ENCODE assay signal across 13 cellular contexts in the genomic region with DNA sequence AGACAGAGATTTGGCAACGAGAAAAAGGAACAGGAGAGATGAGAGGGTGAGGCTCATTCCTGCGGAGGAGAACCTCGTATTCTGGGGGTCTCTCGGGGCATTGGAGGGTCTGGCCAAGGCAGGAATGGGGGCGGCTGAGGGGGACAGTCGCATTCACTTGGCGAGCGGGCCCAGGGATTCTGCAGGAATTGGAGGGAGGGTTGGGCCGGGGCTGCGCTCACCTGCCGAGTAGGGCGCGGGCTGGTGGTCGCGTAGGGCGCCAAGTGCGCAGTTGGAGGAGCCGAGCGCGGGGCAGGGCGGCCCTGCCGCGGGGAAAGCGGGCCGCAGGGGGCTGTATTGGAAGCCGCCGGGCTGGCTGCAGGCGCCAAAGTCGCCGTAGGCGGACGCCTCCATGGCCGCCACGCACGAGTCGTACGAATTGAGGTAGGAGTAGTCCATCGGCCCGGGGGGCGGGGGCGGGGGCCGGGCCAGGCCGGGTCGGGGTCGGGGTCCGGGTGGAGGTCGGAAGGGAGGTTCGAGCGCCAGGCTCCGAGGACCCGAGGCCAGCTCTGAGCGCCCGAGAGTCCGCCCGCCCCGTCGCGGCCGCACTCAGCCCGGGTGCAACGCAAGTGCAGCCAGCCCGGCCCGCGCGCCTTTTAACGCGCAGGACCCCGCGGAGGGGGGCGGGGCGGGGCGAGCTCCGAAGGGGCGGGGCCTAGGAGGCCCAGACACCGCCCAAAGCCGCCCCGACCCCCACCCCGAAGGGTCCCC. TPM values are rescaled to one million over a fixed set of nuclear protein-coding genes. Genes with fewer than 3 reads are reported as not detected.
A peak's percentile ranks its signal among the peaks of the same experiment; 100 is the strongest.
DNase-seq lines count a peak whose midpoint lies in the region; FAIRE-seq and TF ChIP-seq lines count a peak whose summit lies in the region.
"Had no signal": no experiment of that assay in that cellular context is flagged by ENCODE, and none has a peak within 500 bp of the region (broad histone marks: within the 10 kb centered on the region; RNA-seq: fewer than 3 reads in every experiment).

A gene (minus strand): TSS at position 610 of the 750 bp plus-strand sequence. CDS start 172 bp downstream, at position 438.

- H3K4me3 ChIP-seq in BJ (ENCODE audit: low read depth, low read length) (peak within 1 kb of the TSS; percentile 16; the same call in 1 of the 2 replicates), HUES6 (ENCODE audit: low read depth, low read length) (peak within 1 kb of the TSS; percentile 67)

- POLR2A ChIA-PET in BJ (lab: Charles Lee): no interaction called here

- CTCF ChIA-PET in BJ (lab: Yijun Ruan, JAX): interaction anchor here (0.6 kb wide), 1 partner anchor 172 kb away, joined by 4 read pairs; no protein-coding TSS in a partner anchor

- H3K27ac Mint-ChIP-seq in endothelial cell (ENCODE audit: unreplicated experiment): no peak within 1 kb of the TSS
- H3K27ac Mint-ChIP-seq in neural crest cell (ENCODE audit: unreplicated experiment): no peak within 1 kb of the TSS
- no peak within 1 kb of the TSS for H3K27ac Mint-ChIP-seq in T-helper 2 cell treated with Interferon-gamma antibody and Interleukin-4, amounts not matched to agents 5 μg/mL and 100 μg/mL, for 36 hours
- H3K27ac Mint-ChIP-seq: activated CD4-positive, alpha-beta T cell treated with anti-CD3 and anti-CD28 coated beads for 36 hours had no signal

- H3K4me1 ChIP-seq in HUES6 (ENCODE audit: control insufficient read depth, insufficient read depth, low read length): peaks cover 30% of the 10 kb centered on the region

- H3K9ac ChIP-seq in HUES6 (ENCODE audit: low read length): no peak within 1 kb of the TSS

- no peak for FAIRE-seq in RCC 7860 (lab: Jason Lieb, UNC)

- H3K27ac ChIP-seq in HUES6 (ENCODE audit: low read depth, low read length): no peak within 1 kb of the TSS
- H3K27ac ChIP-seq: esophagus squamous epithelium had no signal

- H3K4me3 Mint-ChIP-seq in endothelial cell (ENCODE audit: unreplicated experiment) (peak within 1 kb of the TSS; percentile 83), neural crest cell (peak within 1 kb of the TSS; percentile 81)
- H3K4me3 Mint-ChIP-seq in T-helper 2 cell treated with Interferon-gamma antibody and Interleukin-4, amounts not matched to agents 5 μg/mL and 100 μg/mL, for 36 hours: no peak within 1 kb of the TSS
- H3K4me3 Mint-ChIP-seq: activated CD4-positive, alpha-beta T cell treated with anti-CD3 and anti-CD28 coated beads for 36 hours had no signal

- H3K36me3 ChIP-seq in BJ (ENCODE audit: control insufficient read depth, insufficient read depth, low read length) (no peaks in the 10 kb centered on the region; the same call in 1 of the 2 replicates), HUES6 (ENCODE audit: control insufficient read depth, insufficient read depth, low read length) (no peaks in the 10 kb centered on the region)
- H3K36me3 ChIP-seq: esophagus squamous epithelium had no signal

- H3K4me1 Mint-ChIP-seq in endothelial cell (ENCODE audit: unreplicated experiment) (peaks cover 22% of the 10 kb centered on the region), neural crest cell (peaks cover 25% of the 10 kb centered on the region)
- peaks cover 16% of the 10 kb centered on the region for H3K4me1 Mint-ChIP-seq in T-helper 2 cell treated with Interferon-gamma antibody and Interleukin-4, amounts not matched to agents 5 μg/mL and 100 μg/mL, for 36 hours (ENCODE audit: low read depth)

- no peaks in the 10 kb centered on the region for H3K9me3 ChIP-seq in HUES6 (ENCODE audit: control insufficient read depth, insufficient read depth, low read depth, low read length)
- H3K9me3 ChIP-seq: esophagus squamous epithelium had no signal

- peaks cover 30% of the 10 kb centered on the region for H3K27me3 Mint-ChIP-seq in endothelial cell (ENCODE audit: unreplicated experiment)
- H3K27me3 Mint-ChIP-seq in neural crest cell (ENCODE audit: low read depth): peaks cover 52% of the 10 kb centered on the region
- peaks cover 55% of the 10 kb centered on the region for H3K27me3 Mint-ChIP-seq in T-helper 2 cell treated with Interferon-gamma antibody and Interleukin-4, amounts not matched to agents 5 μg/mL and 100 μg/mL, for 36 hours (ENCODE audit: low read depth)

- H3K27me3 ChIP-seq in BJ (ENCODE audit: control insufficient read depth, insufficient read depth, low read length) (peaks cover 43% of the 10 kb centered on the region), HUES6 (ENCODE audit: control insufficient read depth, insufficient read depth, low read length) (peaks cover 97% of the 10 kb centered on the region)

- TF ChIP-seq CTCF in BJ (IDR thresholded peaks at IDR 0.05; ENCODE audit: insufficient read depth, low read depth, low read length) (no peak), endothelial cell (IDR thresholded peaks at IDR 0.05; ENCODE audit: unreplicated experiment) (no peak), neural crest cell (conservative IDR thresholded peaks at IDR 0.05) (no peak)

- peaks cover 3% of the 10 kb centered on the region for H3K36me3 Mint-ChIP-seq in endothelial cell (ENCODE audit: low read depth, unreplicated experiment)
- H3K36me3 Mint-ChIP-seq in neural crest cell (ENCODE audit: low read depth): peaks cover 15% of the 10 kb centered on the region
- H3K36me3 Mint-ChIP-seq in T-helper 2 cell treated with Interferon-gamma antibody and Interleukin-4, amounts not matched to agents 5 μg/mL and 100 μg/mL, for 36 hours (ENCODE audit: low read depth): peaks cover 4% of the 10 kb centered on the region

- no peaks in the 10 kb centered on the region for H3K9me3 Mint-ChIP-seq in endothelial cell (ENCODE audit: unreplicated experiment)
- no peaks in the 10 kb centered on the region for H3K9me3 Mint-ChIP-seq in neural crest cell
- no peaks in the 10 kb centered on the region for H3K9me3 Mint-ChIP-seq in T-helper 2 cell treated with Interferon-gamma antibody and Interleukin-4, amounts not matched to agents 5 μg/mL and 100 μg/mL, for 36 hours

- no peak for DNase-seq in BJ (ENCODE audit: low read depth)
- DNase-seq in endothelial cell (ENCODE audit: low spot score): no peak
- peak; percentile 28 for DNase-seq in neural crest cell (ENCODE audit: low read depth, low spot score)
- no peak for DNase-seq in T-helper 2 cell treated with Interferon-gamma antibody and Interleukin-4, amounts not matched to agents 5 μg/mL and 100 μg/mL, for 36 hours (ENCODE audit: low spot score)
- no peak for DNase-seq in dermis blood vessel endothelial cell
- no peak for DNase-seq in HuH-7 (ENCODE audit: low spot score)
- DNase-seq in RCC 7860 (ENCODE audit: low spot score): no peak
- DNase-seq: activated CD4-positive, alpha-beta T cell treated with anti-CD3 and anti-CD28 coated beads for 36 hours; DMS79; esophagus squamous epithelium; NCI-H2029 treated with DMSO at 0.1 percent for 48 hours had no signal

RNA-seq across cellular contexts. Expression of the gene that starts here (rescaled TPM):
- not detected in 2 replicates for polyA plus RNA-seq in BJ (2011; rRNA removed)
- not detected in 2 replicates for polyA minus RNA-seq in BJ (2011; rRNA and poly(A)+ RNA removed)
- not detected for total RNA-seq in endothelial cell (ENCODE audit: unreplicated experiment)
- 5.1 and 5.6 TPM in 2 replicates for total RNA-seq in neural crest cell
- total RNA-seq in dermis blood vessel endothelial cell: not detected in 2 replicates
- total RNA-seq: activated CD4-positive, alpha-beta T cell treated with anti-CD3 and anti-CD28 coated beads for 36 hours; esophagus squamous epithelium; sciatic nerve had no signal
